Comparison of ENCODE assay signal across 10 cellular contexts in the genomic region with DNA sequence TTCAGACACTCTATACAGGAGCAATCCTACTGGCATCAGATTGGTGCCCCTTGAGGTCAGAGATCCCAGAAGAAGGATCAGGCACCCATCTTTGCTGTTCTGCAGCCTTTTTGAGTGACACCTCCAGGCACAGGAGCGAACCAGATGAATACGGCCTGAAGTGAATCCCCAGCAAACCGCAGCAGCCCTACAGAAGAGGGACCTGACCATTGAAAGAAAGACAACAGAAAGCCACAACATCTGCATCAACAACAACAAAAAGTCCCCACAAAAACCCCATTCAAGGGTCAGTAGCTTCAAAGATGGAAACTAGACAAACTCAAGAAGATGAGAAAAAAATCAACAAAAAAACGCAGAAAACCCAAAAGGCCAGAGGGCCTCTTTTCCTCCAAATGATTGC.
A peak's percentile ranks its signal among the peaks of the same experiment; 100 is the strongest.
DNase-seq lines count a peak whose midpoint lies in the region; ATAC-seq and TF ChIP-seq lines count a peak whose summit lies in the region.
"Had no signal": no experiment of that assay in that cellular context is flagged by ENCODE, and none has a peak within 500 bp of the region (broad histone marks: within the 10 kb centered on the region; RNA-seq: fewer than 3 reads in every experiment).

No MANE protein-coding gene starts in this region.

- no peak for TF ChIP-seq POLR2A in erythroblast (IDR thresholded peaks at IDR 0.05; ENCODE audit: low read length)

- H4K20me1 ChIP-seq in DND-41 (ENCODE audit: insufficient read depth, low read length) = no peaks in the 10 kb centered on the region

- TF ChIP-seq CTCF in DND-41 (IDR thresholded peaks at IDR 0.05; ENCODE audit: borderline replicate concordance, extremely low read depth, low read length, poor library complexity, severe bottlenecking) = no peak

- no peaks in the 10 kb centered on the region for H3K9me3 ChIP-seq in DND-41 (ENCODE audit: insufficient read depth, low read length, severe bottlenecking)
- H3K9me3 ChIP-seq: uterus had no signal

- peaks cover 22% of the 10 kb centered on the region for H3K4me1 ChIP-seq in DND-41 (ENCODE audit: insufficient read depth, low read length)
- H3K4me1 ChIP-seq: uterus had no signal

- H3K4me2 ChIP-seq in DND-41 (ENCODE audit: insufficient read depth, low read length) = no peak overlapping the region

- ATAC-seq in DND-41 (ENCODE audit: insufficient read depth, low read depth) (no peak), GM19351 (IDR thresholded peaks at IDR 0.05; ENCODE audit: unreplicated experiment) (peak; percentile 92), HG02840 (IDR thresholded peaks at IDR 0.05; ENCODE audit: low FRiP score, unreplicated experiment) (peak; percentile 81), HG03558 (IDR thresholded peaks at IDR 0.05; ENCODE audit: extremely low read depth, unreplicated experiment) (peak; percentile 88)

- DNase-seq in DND-41 = no peak
- DNase-seq in stimulated activated CD4-positive, alpha-beta T cell treated with anti-CD3 and anti-CD28 coated beads, Interleukin-15, amount 100 ng/mL, for 24 hours = no peak
- no peak for DNase-seq in NCI-H2171 (lab: John Stamatoyannopoulos, UW)
- DNase-seq in NCI-H146 (lab: John Stamatoyannopoulos, UW) = no peak
- no peak for DNase-seq in erythroblast (lab: John Stamatoyannopoulos, UW)
- DNase-seq: GF-D8 had no signal

- H3K79me2 ChIP-seq in DND-41 (ENCODE audit: insufficient read depth, low read length) = no peaks in the 10 kb centered on the region

- H3K4me3 ChIP-seq in DND-41 (ENCODE audit: low read depth in 1 of 2, low read length in 2 of 2) = no peak overlapping the region
- H3K4me3 ChIP-seq: uterus had no signal

- H3K36me3 ChIP-seq in DND-41 (ENCODE audit: insufficient read depth, low read length) = no peaks in the 10 kb centered on the region
- H3K36me3 ChIP-seq: uterus had no signal

- H3K27me3 ChIP-seq in DND-41 (ENCODE audit: insufficient read depth, low read length, poor library complexity) = no peaks in the 10 kb centered on the region
- H3K27me3 ChIP-seq: uterus had no signal

- no peak overlapping the region for H2AFZ ChIP-seq in DND-41 (ENCODE audit: low read depth, low read length)

- peak overlapping the region; percentile 33; the same call in 1 of the 2 replicates for H3K9ac ChIP-seq in DND-41 (ENCODE audit: low read depth, low read length)

- H3K27ac ChIP-seq in DND-41 (ENCODE audit: low read length) = peak overlapping the region; percentile 84
- H3K27ac ChIP-seq: uterus had no signal
